Comparison of ENCODE assay signal across 11 cellular contexts in genomic region chr6:30888472-30889137, GRCh38. TPM values are rescaled to one million over a fixed set of nuclear protein-coding genes. Genes with fewer than 3 reads are reported as not detected.
A peak's percentile ranks its signal among the peaks of the same experiment; 100 is the strongest.
DNase-seq lines count a peak whose midpoint lies in the region; ATAC-seq and TF ChIP-seq lines count a peak whose summit lies in the region.
"Had no signal": no experiment of that assay in that cellular context is flagged by ENCODE, and none has a peak within 500 bp of the region (broad histone marks: within the 10 kb centered on the region; RNA-seq: fewer than 3 reads in every experiment).

No MANE protein-coding gene starts in this region.

- no peak overlapping the region for H2AFZ ChIP-seq in Karpas-422 (ENCODE audit: low read length)

- H3K79me2 ChIP-seq in Karpas-422 (ENCODE audit: low read length) = no peaks in the 10 kb centered on the region

- H3K4me1 Mint-ChIP-seq in WTC11 = peaks cover 48% of the 10 kb centered on the region

- H3K9me3 ChIP-seq in Karpas-422 (ENCODE audit: low read length) (no peaks in the 10 kb centered on the region), upper lobe of left lung (no peaks in the 10 kb centered on the region)

- H4K20me1 ChIP-seq in Karpas-422 (ENCODE audit: insufficient read depth, low read depth, low read length) = no peaks in the 10 kb centered on the region

- no peak for TF ChIP-seq CTCF in WTC11 (IDR thresholded peaks at IDR 0.05)
- TF ChIP-seq CTCF in foreskin keratinocyte (conservative IDR thresholded peaks at IDR 0.05) = no peak
- no peak for TF ChIP-seq CTCF in upper lobe of left lung (IDR thresholded peaks at IDR 0.05)

- H3K9me3 Mint-ChIP-seq in WTC11 = no peaks in the 10 kb centered on the region
- H3K9me3 Mint-ChIP-seq: activated CD8-positive, alpha-beta T cell treated with anti-CD3 and anti-CD28 coated beads for 36 hours; nephron progenitor cell had no signal

- H3K4me3 ChIP-seq in Karpas-422 (ENCODE audit: low read length) = no peak overlapping the region
- H3K4me3 ChIP-seq in upper lobe of left lung = no peak overlapping the region

- DNase-seq in GM03348 (ENCODE audit: low spot score) (peak; percentile 75), WTC11 (ENCODE audit: low spot score) (peak; percentile 5), foreskin keratinocyte (no peak), sciatic nerve (ENCODE audit: low spot score) (peak; percentile 47), Karpas-422 (no peak), NCI-H187 treated with DMSO at 0.1 percent for 48 hours (lab: John Stamatoyannopoulos, UW) (no peak), upper lobe of left lung (no peak)
- DNase-seq: activated CD8-positive, alpha-beta T cell treated with anti-CD3 and anti-CD28 coated beads for 36 hours; DMS79; nephron progenitor cell had no signal

- TF ChIP-seq EP300 in upper lobe of left lung (IDR thresholded peaks at IDR 0.05) = no peak

- H3K36me3 Mint-ChIP-seq in WTC11 = peaks cover 35% of the 10 kb centered on the region

- 80 to 93% methylated on average over 8 of the region's 8 CpGs for WGBS in upper lobe of left lung, 2 donors

- 0 out of 2 replicates have a peak overlapping the region, but pooled peaks have one; percentile 63 for H3K27ac Mint-ChIP-seq in WTC11
- H3K27ac Mint-ChIP-seq: activated CD8-positive, alpha-beta T cell treated with anti-CD3 and anti-CD28 coated beads for 36 hours; nephron progenitor cell had no signal

- peak overlapping the region; percentile 38 for H3K27ac ChIP-seq in foreskin keratinocyte
- H3K27ac ChIP-seq in Karpas-422 (ENCODE audit: low read length) = no peak overlapping the region
- H3K27ac ChIP-seq in upper lobe of left lung = no peak overlapping the region

- H3K36me3 ChIP-seq in Karpas-422 (ENCODE audit: insufficient read depth, low read length) (no peaks in the 10 kb centered on the region), upper lobe of left lung (peaks cover 3 to 40% (median 29%) of the 10 kb centered on the region in 4 donors)

- H3K4me1 ChIP-seq in foreskin keratinocyte (peaks cover 28% of the 10 kb centered on the region), Karpas-422 (ENCODE audit: low read length) (peaks cover 14% of the 10 kb centered on the region), upper lobe of left lung (peaks cover 16 to 31% (median 26%) of the 10 kb centered on the region in 4 donors)

- ATAC-seq in WTC11 = no peak
- ATAC-seq in foreskin keratinocyte = no peak
- ATAC-seq in sciatic nerve = no peak
- no peak for ATAC-seq in HG03025 (IDR thresholded peaks at IDR 0.05; ENCODE audit: low FRiP score, unreplicated experiment)
- no peak for ATAC-seq in upper lobe of left lung (ENCODE audit: low FRiP score in 2 of 2)
- ATAC-seq: activated CD8-positive, alpha-beta T cell treated with anti-CD3 and anti-CD28 coated beads for 36 hours had no signal

- CTCF ChIA-PET in WTC11 (lab: Charles Lee) = interaction anchor here (1.0 to 2.9 kb wide), 4 partner anchors 27 to 199 kb away, joined by 3 to 20 read pairs (median 6); no protein-coding TSS in a partner anchor

- TF ChIP-seq POLR2A in upper lobe of left lung (IDR thresholded peaks at IDR 0.05) = no peak

- POLR2A ChIA-PET in WTC11 (lab: Charles Lee) = interaction anchor here (0.7 kb wide), 1 partner anchor 45 kb away, joined by 6 read pairs; no protein-coding TSS in a partner anchor

- H3K9me2 ChIP-seq in Karpas-422 (replicated peaks; ENCODE audit: insufficient read depth, low read length) = no peaks in the 10 kb centered on the region

- H3K4me2 ChIP-seq in Karpas-422 (ENCODE audit: low read depth, low read length, poor library complexity, severe bottlenecking) = no peak overlapping the region

- H3K27me3 ChIP-seq in foreskin keratinocyte (no peaks in the 10 kb centered on the region), Karpas-422 (ENCODE audit: low read length) (no peaks in the 10 kb centered on the region), upper lobe of left lung (no peaks in the 10 kb centered on the region)

- intact Hi-C loops in sciatic nerve (cut with DNase I) = no loop called here

- H3K4me3 Mint-ChIP-seq in WTC11 = no peak overlapping the region
- H3K4me3 Mint-ChIP-seq: activated CD8-positive, alpha-beta T cell treated with anti-CD3 and anti-CD28 coated beads for 36 hours had no signal

- no peaks in the 10 kb centered on the region for H3K27me3 Mint-ChIP-seq in WTC11 (ENCODE audit: low read depth)
- H3K27me3 Mint-ChIP-seq: activated CD8-positive, alpha-beta T cell treated with anti-CD3 and anti-CD28 coated beads for 36 hours had no signal

- H3K9ac ChIP-seq in Karpas-422 (ENCODE audit: low read length) = no peak overlapping the region

TF ChIP-seq in WTC11, 78 proteins besides CTCF, POLR2A, EP300 and RAD21 (continues in another document):
- TF ChIP-seq CDX4 (CRISPR knock-in tag; IDR thresholded peaks at IDR 0.05; ENCODE audit: borderline replicate concordance) (no peak), ZNF396 (CRISPR knock-in tag; IDR thresholded peaks at IDR 0.05; ENCODE audit: borderline replicate concordance) (no peak), TP53 (CRISPR knock-in tag; IDR thresholded peaks at IDR 0.05) (no peak), FOXP4 (CRISPR knock-in tag; IDR thresholded peaks at IDR 0.05) (no peak), ERG (CRISPR knock-in tag; IDR thresholded peaks at IDR 0.05) (no peak)

RNA-seq across cellular contexts. Expression of gene DDR1, which starts 4.3 kb away (rescaled TPM):
- total RNA-seq in WTC11 (2021) (195 to 230 TPM (median 203 TPM) in 3 replicates), foreskin keratinocyte (211 and 243 TPM in 2 replicates), sciatic nerve (93.5 TPM), upper lobe of left lung (100 to 1,000 TPM in 5 of 6 donors, 10 to 100 TPM in 1; 75.4 to 147 (median 111) TPM)
- polyA plus RNA-seq in foreskin keratinocyte = 138 and 147 TPM in 2 replicates
- total RNA-seq in Karpas-422 (2014; rRNA removed; shearing (Covaris generic); ENCODE audit: low replicate concordance) = 0.15 and 0.25 TPM in 2 replicates

RNA-seq across cellular contexts. Expression of gene GTF2H4, which starts 19.4 kb away (rescaled TPM):
- total RNA-seq in WTC11 (2021) (46.2 to 49.7 TPM (median 49.2 TPM) in 3 replicates), foreskin keratinocyte (23.6 and 25.9 TPM in 2 replicates), sciatic nerve (30.4 TPM), upper lobe of left lung (10 to 100 TPM; 10.1 to 47.6 (median 27.6) TPM)
- polyA plus RNA-seq in foreskin keratinocyte = 33.1 and 38.8 TPM in 2 replicates
- total RNA-seq in Karpas-422 (2014; rRNA removed; shearing (Covaris generic); ENCODE audit: low replicate concordance) = 21.8 and 23.4 TPM in 2 replicates

RNA-seq across cellular contexts. Expression of gene VARS2, which starts 25.4 kb away (rescaled TPM):
- total RNA-seq in WTC11 (2021) (65.6 to 74.1 TPM (median 69.9 TPM) in 3 replicates), foreskin keratinocyte (26.4 and 32.5 TPM in 2 replicates), sciatic nerve (25.2 TPM), upper lobe of left lung (10 to 100 TPM; 23.0 to 56.6 (median 29.5) TPM)
- polyA plus RNA-seq in foreskin keratinocyte = 18.1 and 21.5 TPM in 2 replicates
- total RNA-seq in Karpas-422 (2014; rRNA removed; shearing (Covaris generic); ENCODE audit: low replicate concordance) = 42.3 and 50.2 TPM in 2 replicates

RNA-seq across cellular contexts. Expression of gene SFTA2, which starts 43.4 kb away (rescaled TPM):
- total RNA-seq in WTC11 (2021) (0.66 to 0.80 TPM in 2 of 3 replicates, not detected in the other), foreskin keratinocyte (not detected in 2 replicates), sciatic nerve (0.76 TPM), upper lobe of left lung (100 to 1,000 TPM in 5 of 6 donors, 10 to 100 TPM in 1; 80.7 to 511 (median 229) TPM)
- not detected in 2 replicates for polyA plus RNA-seq in foreskin keratinocyte
- not detected in 2 replicates for total RNA-seq in Karpas-422 (2014; rRNA removed; shearing (Covaris generic); ENCODE audit: low replicate concordance)
- total RNA-seq: activated CD8-positive, alpha-beta T cell treated with anti-CD3 and anti-CD28 coated beads for 36 hours had no signal

RNA-seq across cellular contexts. Expression of gene MUCL3, which starts 52.2 kb away (rescaled TPM):
- total RNA-seq in WTC11 (2021) (0.15 to 0.21 TPM (median 0.18 TPM) in 3 replicates), foreskin keratinocyte (not detected in 2 replicates), sciatic nerve (0.18 TPM), upper lobe of left lung (10 to 100 TPM in 2 of 6 donors, 1 to 10 TPM in 4; 1.8 to 38.8 (median 5.0) TPM)
- not detected in 2 replicates for polyA plus RNA-seq in foreskin keratinocyte
- not detected in 2 replicates for total RNA-seq in Karpas-422 (2014; rRNA removed; shearing (Covaris generic); ENCODE audit: low replicate concordance)
- total RNA-seq: activated CD8-positive, alpha-beta T cell treated with anti-CD3 and anti-CD28 coated beads for 36 hours had no signal

Comparison
In these comparisons a context has a peak if more than half of its experiments do, and no peak if none do; other contexts are left out.
1. DNase-seq: peak in GM03348 (single experiment), WTC11 (single experiment) and sciatic nerve (single experiment); none in foreskin keratinocyte (0 of 2), Karpas-422 (single experiment), NCI-H187 treated with DMSO at 0.1 percent for 48 hours (single experiment) and upper lobe of left lung (0 of 2).
2. RNA of gene DDR1, which starts 4.3 kb away (total RNA-seq): 195 to 230 TPM in WTC11, 211 to 243 TPM in foreskin keratinocyte, 75.4 to 147 TPM in upper lobe of left lung and 93.5 TPM in sciatic nerve (single experiment); 0.15 to 0.25 TPM in Karpas-422; every median in the first group is over 10 times any median in the second.